In the genomic region with DNA sequence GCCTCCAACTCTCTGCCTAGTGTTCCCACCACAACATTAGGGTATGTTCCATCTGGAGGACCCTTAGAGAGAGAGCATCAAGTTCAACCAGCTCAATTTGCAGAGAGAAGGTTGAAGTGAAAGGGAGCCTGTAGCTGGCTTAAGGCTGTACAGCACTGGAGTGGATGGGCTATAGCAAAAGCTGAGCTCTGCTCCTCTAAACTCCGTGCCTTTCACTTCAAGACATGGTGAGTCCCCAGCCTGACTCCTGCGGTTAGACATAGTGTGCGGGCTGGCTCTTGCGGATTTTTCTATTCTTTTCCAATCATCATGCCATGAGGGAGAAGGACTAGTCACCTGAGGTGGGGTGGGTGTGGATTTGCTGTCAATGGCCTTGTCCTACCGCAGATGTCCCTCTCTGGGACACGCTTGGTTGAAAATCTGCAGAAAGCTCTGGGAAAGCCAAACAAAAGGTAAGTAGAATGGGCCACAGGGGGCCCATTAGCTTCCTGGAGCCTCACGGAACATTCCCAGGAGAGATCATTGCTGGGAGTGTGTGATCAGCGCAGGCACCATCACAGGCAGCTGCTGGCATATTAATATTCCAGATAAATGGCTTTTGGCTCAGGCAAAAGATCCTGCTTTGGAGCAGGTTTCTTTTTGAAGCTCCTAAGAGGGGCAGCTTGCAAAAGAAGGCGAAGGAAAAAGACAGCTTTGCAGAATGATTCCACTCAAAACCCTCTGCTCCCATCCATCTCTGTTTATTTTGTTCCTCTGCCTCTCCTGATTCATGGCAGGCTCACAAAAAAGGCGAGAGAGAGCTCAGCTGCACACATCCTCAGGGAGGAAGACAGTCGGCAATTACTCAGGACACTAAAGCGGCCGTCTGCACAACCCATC, we compare ENCODE assay signal across 16 cellular contexts.
DNase-seq lines count a peak whose midpoint lies in the region; ATAC-seq and TF ChIP-seq lines count a peak whose summit lies in the region.
"Had no signal": no experiment of that assay in that cellular context is flagged by ENCODE, and none has a peak within 500 bp of the region (broad histone marks: within the 10 kb centered on the region; RNA-seq: fewer than 3 reads in every experiment).

No MANE protein-coding gene starts in this region.

- H3K27ac ChIP-seq in brain microvascular endothelial cell: no peak overlapping the region
- H3K27ac ChIP-seq: GM23248, KMS-11 had no signal

- DNase-seq in DMS53 treated with DMSO at 0.1 percent for 48 hours (lab: John Stamatoyannopoulos, UW; ENCODE audit: unreplicated experiment) (peak; percentile 79), NCI-H146 (lab: John Stamatoyannopoulos, UW) (peak; percentile 98), NCI-H748 (lab: John Stamatoyannopoulos, UW; ENCODE audit: unreplicated experiment) (peak; percentile 94), brain microvascular endothelial cell (no peak), T-helper 1 cell (no peak)
- no peak for DNase-seq in stimulated activated CD4-positive, alpha-beta T cell treated with anti-CD3 and anti-CD28 coated beads, Interleukin-2, amount 100 ng/mL, for 24 hours
- DNase-seq: activated CD4-positive, alpha-beta memory T cell treated with anti-CD3 and anti-CD28 coated beads for 36 hours; activated T-cell treated with anti-CD3 and anti-CD28 coated beads, Interleukin-2, amount 50 U/mL, for 72 hours; foreskin melanocyte; GM23248; mammary epithelial cell; stimulated activated naive B cell treated with anti-CD40 and anti-IgM and Interleukin-4, amounts not matched to agents 10 μg/mL and 1 μg/mL and 100 μg/mL, for 72 hours had no signal

- in situ Hi-C loops in brain microvascular endothelial cell (cut with HindIII; ENCODE audit: low pct_ligation_motif_present, low sequenced_read_pairs): no loop called here

- H3K9me3 Mint-ChIP-seq in nephron: peaks cover 2% of the 10 kb centered on the region
- H3K9me3 Mint-ChIP-seq: activated CD4-positive, alpha-beta memory T cell treated with anti-CD3 and anti-CD28 coated beads for 36 hours; activated T-cell treated with anti-CD3 and anti-CD28 coated beads, Interleukin-2, amount 50 U/mL, for 72 hours; stimulated activated naive B cell treated with anti-CD40 and anti-IgM and Interleukin-4, amounts not matched to agents 10 μg/mL and 1 μg/mL and 100 μg/mL, for 72 hours had no signal

- H3K27me3 ChIP-seq in brain microvascular endothelial cell (replicated peaks): peaks cover 6% of the 10 kb centered on the region

- peak overlapping the region; percentile 89 to 97 (median 94) for H3K27ac Mint-ChIP-seq in nephron
- H3K27ac Mint-ChIP-seq: activated CD4-positive, alpha-beta memory T cell treated with anti-CD3 and anti-CD28 coated beads for 36 hours; activated T-cell treated with anti-CD3 and anti-CD28 coated beads, Interleukin-2, amount 50 U/mL, for 72 hours; stimulated activated naive B cell treated with anti-CD40 and anti-IgM and Interleukin-4, amounts not matched to agents 10 μg/mL and 1 μg/mL and 100 μg/mL, for 72 hours had no signal

- no peak overlapping the region for H3K4me3 ChIP-seq in brain microvascular endothelial cell (ENCODE audit: low read depth, low read length)
- H3K4me3 ChIP-seq: GM23248 had no signal

- H3K36me3 ChIP-seq in brain microvascular endothelial cell (replicated peaks): no peaks in the 10 kb centered on the region

- ATAC-seq in HG03354 (IDR thresholded peaks at IDR 0.05; ENCODE audit: poor library complexity, severe bottlenecking, unreplicated experiment): no peak
- ATAC-seq: activated T-cell treated with anti-CD3 and anti-CD28 coated beads, Interleukin-2, amount 50 U/mL, for 72 hours; Panc1; stimulated activated naive B cell treated with anti-CD40 and anti-IgM and Interleukin-4, amounts not matched to agents 10 μg/mL and 1 μg/mL and 100 μg/mL, for 72 hours had no signal

- peaks cover 7% of the 10 kb centered on the region for H3K27me3 Mint-ChIP-seq in nephron (ENCODE audit: low read depth)
- H3K27me3 Mint-ChIP-seq: activated CD4-positive, alpha-beta memory T cell treated with anti-CD3 and anti-CD28 coated beads for 36 hours had no signal

- no peaks in the 10 kb centered on the region for H3K36me3 Mint-ChIP-seq in nephron (ENCODE audit: low read depth)
- H3K36me3 Mint-ChIP-seq: activated CD4-positive, alpha-beta memory T cell treated with anti-CD3 and anti-CD28 coated beads for 36 hours; stimulated activated naive B cell treated with anti-CD40 and anti-IgM and Interleukin-4, amounts not matched to agents 10 μg/mL and 1 μg/mL and 100 μg/mL, for 72 hours had no signal

- peaks cover 57% of the 10 kb centered on the region for H3K4me1 Mint-ChIP-seq in nephron
- H3K4me1 Mint-ChIP-seq: stimulated activated naive B cell treated with anti-CD40 and anti-IgM and Interleukin-4, amounts not matched to agents 10 μg/mL and 1 μg/mL and 100 μg/mL, for 72 hours had no signal

- H3K4me3 Mint-ChIP-seq in nephron: no peak overlapping the region
- H3K4me3 Mint-ChIP-seq: activated CD4-positive, alpha-beta memory T cell treated with anti-CD3 and anti-CD28 coated beads for 36 hours; activated T-cell treated with anti-CD3 and anti-CD28 coated beads, Interleukin-2, amount 50 U/mL, for 72 hours; stimulated activated naive B cell treated with anti-CD40 and anti-IgM and Interleukin-4, amounts not matched to agents 10 μg/mL and 1 μg/mL and 100 μg/mL, for 72 hours had no signal

- TF ChIP-seq CTCF in nephron (IDR thresholded peaks at IDR 0.05; ENCODE audit: unreplicated experiment in 3 of 3): no peak
- no peak for TF ChIP-seq CTCF in brain microvascular endothelial cell (IDR thresholded peaks at IDR 0.05; ENCODE audit: low read depth, low read length, missing control alignments)

Comparison
In these comparisons a context has a peak if more than half of its experiments do, and no peak if none do; other contexts are left out.
1. DNase-seq: peak in DMS53 treated with DMSO at 0.1 percent for 48 hours (single experiment), NCI-H146 (single experiment) and NCI-H748 (single experiment); none in stimulated activated CD4-positive, alpha-beta T cell treated with anti-CD3 and anti-CD28 coated beads, Interleukin-2, amount 100 ng/mL, for 24 hours (0 of 2), brain microvascular endothelial cell (single experiment) and T-helper 1 cell (0 of 5).